9 cellular contexts compared by ENCODE assay signal in the genomic region with DNA sequence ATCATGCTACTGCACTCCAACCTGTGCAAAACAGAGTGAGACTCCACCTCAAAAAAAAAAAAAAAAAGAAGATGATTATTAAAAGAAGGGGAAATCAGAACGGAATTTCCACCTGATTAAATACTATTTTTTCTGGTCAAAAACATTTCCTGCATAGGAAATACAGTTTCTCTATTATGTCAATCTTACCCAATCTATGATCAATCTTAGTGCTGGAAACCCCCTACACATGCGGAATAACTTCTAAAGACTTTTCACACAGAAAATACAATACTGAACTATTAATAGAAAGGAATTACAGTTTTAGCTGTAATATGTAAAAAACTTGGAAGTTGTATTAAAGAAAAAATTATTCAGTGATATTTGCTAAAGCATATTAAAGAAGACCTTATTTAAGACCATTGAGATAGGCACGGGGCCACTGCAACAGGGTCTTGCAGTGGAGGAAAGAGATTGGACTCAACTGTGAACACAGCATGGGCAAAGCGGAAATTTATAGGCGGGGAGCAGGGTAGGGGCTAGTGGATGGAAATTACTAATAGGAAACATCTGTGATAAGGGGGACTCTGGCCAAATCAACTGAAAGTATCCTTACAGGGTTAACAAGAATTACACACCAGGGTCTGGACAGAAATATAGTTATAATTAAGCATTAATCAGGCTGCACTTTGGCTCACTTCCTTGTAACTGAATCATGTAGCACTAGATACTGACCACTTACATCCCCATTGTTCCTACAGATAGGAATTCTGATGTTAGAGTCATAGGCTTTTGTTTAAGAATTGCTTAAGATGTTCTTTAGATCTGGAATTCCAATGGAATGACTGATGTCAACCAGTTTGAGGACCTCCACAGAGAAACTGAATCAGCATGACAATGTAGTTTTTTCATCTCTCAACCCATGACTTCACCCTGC.
A peak's percentile ranks its signal among the peaks of the same experiment; 100 is the strongest.
DNase-seq lines count a peak whose midpoint lies in the region; ATAC-seq and TF ChIP-seq lines count a peak whose summit lies in the region.
"Had no signal": no experiment of that assay in that cellular context is flagged by ENCODE, and none has a peak within 500 bp of the region (broad histone marks: within the 10 kb centered on the region; RNA-seq: fewer than 3 reads in every experiment).

No MANE protein-coding gene starts in this region.

- WGBS in mesendoderm (ENCODE audit: extremely low coverage, insufficient coverage, low lambda C conversion rate), result no CpG with 5 or more reads among the region's 5 CpGs

- no peak overlapping the region for H2AK5ac ChIP-seq in mesendoderm (ENCODE audit: low read length)

- TF ChIP-seq POLR2A in uterus (IDR thresholded peaks at IDR 0.05), result no peak

- H3K27ac ChIP-seq in mesendoderm (ENCODE audit: low read depth, low read length), result no peak overlapping the region
- no peak overlapping the region for H3K27ac ChIP-seq in uterus
- H3K27ac ChIP-seq: coronary artery had no signal

- no peaks in the 10 kb centered on the region for H3K27me3 ChIP-seq in mesendoderm (ENCODE audit: insufficient read depth, low read length, poor library complexity)
- no peaks in the 10 kb centered on the region for H3K27me3 ChIP-seq in uterus

- no peaks in the 10 kb centered on the region for H3K9me3 ChIP-seq in uterus

- H3K4me2 ChIP-seq in mesendoderm (ENCODE audit: low read length), result no peak overlapping the region

- no peak overlapping the region for H4K8ac ChIP-seq in mesendoderm (ENCODE audit: low read depth, low read length)

- no peak for TF ChIP-seq CTCF in uterus (IDR thresholded peaks at IDR 0.05)

- no peak overlapping the region for H4K5ac ChIP-seq in mesendoderm (ENCODE audit: low read length)

- H3K56ac ChIP-seq in mesendoderm (ENCODE audit: low read length), result no peak overlapping the region

- H3K23ac ChIP-seq in mesendoderm (ENCODE audit: low read length), result no peak overlapping the region

- H3K4me3 ChIP-seq in mesendoderm (ENCODE audit: low read length) (no peak overlapping the region), uterus (no peak overlapping the region)
- H3K4me3 ChIP-seq: coronary artery had no signal

- H2BK120ac ChIP-seq in mesendoderm (ENCODE audit: low read depth, low read length), result peak overlapping the region; percentile 21

- no peak overlapping the region for H2BK15ac ChIP-seq in mesendoderm (replicated peaks; ENCODE audit: low read depth)

- intact Hi-C loops in uterus (cut with DNase I; ENCODE audit: low total_unique reads), result no loop called here

- no peaks in the 10 kb centered on the region for H3K79me2 ChIP-seq in mesendoderm (ENCODE audit: control insufficient read depth, insufficient read depth, low read length)

- no peak overlapping the region for H3K4ac ChIP-seq in mesendoderm (ENCODE audit: low read depth, low read length)

- no peak overlapping the region for H3K9ac ChIP-seq in mesendoderm (ENCODE audit: low read length)

- DNase-seq in ELR (ENCODE audit: low read depth) (peak; percentile 99), NCI-H226 (peak; percentile 84), dedifferentiated amniotic fluid mesenchymal stem cell (ENCODE audit: extremely low spot score) (peak; percentile 87), mesendoderm (peak; percentile 93), NCI-H146 (lab: John Stamatoyannopoulos, UW) (no peak), uterus (no peak), OCI-M2 (lab: John Stamatoyannopoulos, UW; ENCODE audit: unreplicated experiment) (no peak)

- ATAC-seq in HG03039 (IDR thresholded peaks at IDR 0.05; ENCODE audit: unreplicated experiment), result no peak

- H3K4me1 ChIP-seq in mesendoderm (ENCODE audit: control insufficient read depth, low read depth, low read length) (no peaks in the 10 kb centered on the region), uterus (no peaks in the 10 kb centered on the region)

- H3K36me3 ChIP-seq in mesendoderm (ENCODE audit: control insufficient read depth, insufficient read depth, low read length), result no peaks in the 10 kb centered on the region
- H3K36me3 ChIP-seq in uterus, result no peaks in the 10 kb centered on the region

- no peak overlapping the region for H2BK5ac ChIP-seq in mesendoderm (ENCODE audit: low read length)

- no peaks in the 10 kb centered on the region for H3K79me1 ChIP-seq in mesendoderm (ENCODE audit: low read length)

- H3K18ac ChIP-seq in mesendoderm (ENCODE audit: low read length), result no peak overlapping the region

Comparison
In these comparisons a context has a peak if more than half of its experiments do, and no peak if none do; other contexts are left out.
1. DNase-seq: peak in ELR (single experiment), NCI-H226 (single experiment), dedifferentiated amniotic fluid mesenchymal stem cell (single experiment) and mesendoderm (single experiment); none in NCI-H146 (single experiment), uterus (0 of 2) and OCI-M2 (single experiment).